Comparison of ENCODE assay signal across 1 cellular context in the genomic region with DNA sequence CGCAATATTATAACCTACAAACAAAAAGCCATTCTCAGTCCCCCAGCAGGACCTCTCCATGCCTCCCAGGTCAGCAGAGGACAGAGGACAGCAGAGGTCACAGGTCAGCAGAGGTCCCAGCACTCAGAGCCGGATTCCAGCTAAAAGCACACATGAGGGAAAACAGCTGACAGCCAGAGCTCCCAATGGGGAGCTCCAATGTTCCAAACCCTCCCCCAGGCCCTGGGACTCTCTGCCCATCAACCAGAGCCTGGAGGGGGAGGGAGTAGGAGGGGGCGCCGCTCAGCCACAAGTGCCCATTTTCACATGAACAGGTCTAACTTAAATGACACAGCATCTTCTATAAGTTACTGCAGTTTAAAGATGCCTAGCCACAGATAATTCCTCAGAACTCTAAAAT.
A peak's percentile ranks its signal among the peaks of the same experiment; 100 is the strongest.
TF ChIP-seq lines count a peak whose summit lies in the region.

No MANE protein-coding gene starts in this region.

TF ChIP-seq in K562, 482 proteins besides CTCF, POLR2A, EP300 and RAD21 (continued from another document):
- TF ChIP-seq, protein P1, sequence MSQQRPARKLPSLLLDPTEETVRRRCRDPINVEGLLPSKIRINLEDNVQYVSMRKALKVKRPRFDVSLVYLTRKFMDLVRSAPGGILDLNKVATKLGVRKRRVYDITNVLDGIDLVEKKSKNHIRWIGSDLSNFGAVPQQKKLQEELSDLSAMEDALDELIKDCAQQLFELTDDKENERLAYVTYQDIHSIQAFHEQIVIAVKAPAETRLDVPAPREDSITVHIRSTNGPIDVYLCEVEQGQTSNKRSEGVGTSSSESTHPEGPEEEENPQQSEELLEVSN (IDR thresholded peaks at IDR 0.05; ENCODE audit: borderline replicate concordance in 1 of 2, extremely low read depth in 1 of 2, insufficient read depth in 1 of 2, insufficient read length in 1 of 2, low read depth in 1 of 2, low read length in 1 of 2, poor library complexity in 1 of 2, severe bottlenecking in 1 of 2): no peak
- TF ChIP-seq, protein P2, sequence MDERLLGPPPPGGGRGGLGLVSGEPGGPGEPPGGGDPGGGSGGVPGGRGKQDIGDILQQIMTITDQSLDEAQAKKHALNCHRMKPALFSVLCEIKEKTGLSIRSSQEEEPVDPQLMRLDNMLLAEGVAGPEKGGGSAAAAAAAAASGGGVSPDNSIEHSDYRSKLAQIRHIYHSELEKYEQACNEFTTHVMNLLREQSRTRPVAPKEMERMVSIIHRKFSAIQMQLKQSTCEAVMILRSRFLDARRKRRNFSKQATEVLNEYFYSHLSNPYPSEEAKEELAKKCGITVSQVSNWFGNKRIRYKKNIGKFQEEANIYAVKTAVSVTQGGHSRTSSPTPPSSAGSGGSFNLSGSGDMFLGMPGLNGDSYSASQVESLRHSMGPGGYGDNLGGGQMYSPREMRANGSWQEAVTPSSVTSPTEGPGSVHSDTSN (CRISPR knock-in tag; IDR thresholded peaks at IDR 0.05; ENCODE audit: low read depth): no peak
- TF ChIP-seq, protein P2 (tag; conservative IDR thresholded peaks at IDR 0.05; ENCODE audit: low read depth): peak; percentile 36; the same call in 1 of the 2 replicates
- TF ChIP-seq, protein P3, sequence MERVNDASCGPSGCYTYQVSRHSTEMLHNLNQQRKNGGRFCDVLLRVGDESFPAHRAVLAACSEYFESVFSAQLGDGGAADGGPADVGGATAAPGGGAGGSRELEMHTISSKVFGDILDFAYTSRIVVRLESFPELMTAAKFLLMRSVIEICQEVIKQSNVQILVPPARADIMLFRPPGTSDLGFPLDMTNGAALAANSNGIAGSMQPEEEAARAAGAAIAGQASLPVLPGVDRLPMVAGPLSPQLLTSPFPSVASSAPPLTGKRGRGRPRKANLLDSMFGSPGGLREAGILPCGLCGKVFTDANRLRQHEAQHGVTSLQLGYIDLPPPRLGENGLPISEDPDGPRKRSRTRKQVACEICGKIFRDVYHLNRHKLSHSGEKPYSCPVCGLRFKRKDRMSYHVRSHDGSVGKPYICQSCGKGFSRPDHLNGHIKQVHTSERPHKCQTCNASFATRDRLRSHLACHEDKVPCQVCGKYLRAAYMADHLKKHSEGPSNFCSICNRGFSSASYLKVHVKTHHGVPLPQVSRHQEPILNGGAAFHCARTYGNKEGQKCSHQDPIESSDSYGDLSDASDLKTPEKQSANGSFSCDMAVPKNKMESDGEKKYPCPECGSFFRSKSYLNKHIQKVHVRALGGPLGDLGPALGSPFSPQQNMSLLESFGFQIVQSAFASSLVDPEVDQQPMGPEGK (CRISPR knock-in tag; IDR thresholded peaks at IDR 0.05; ENCODE audit: borderline replicate concordance): no peak
